ENCODE assay signal across 10 cellular contexts in the genomic region with DNA sequence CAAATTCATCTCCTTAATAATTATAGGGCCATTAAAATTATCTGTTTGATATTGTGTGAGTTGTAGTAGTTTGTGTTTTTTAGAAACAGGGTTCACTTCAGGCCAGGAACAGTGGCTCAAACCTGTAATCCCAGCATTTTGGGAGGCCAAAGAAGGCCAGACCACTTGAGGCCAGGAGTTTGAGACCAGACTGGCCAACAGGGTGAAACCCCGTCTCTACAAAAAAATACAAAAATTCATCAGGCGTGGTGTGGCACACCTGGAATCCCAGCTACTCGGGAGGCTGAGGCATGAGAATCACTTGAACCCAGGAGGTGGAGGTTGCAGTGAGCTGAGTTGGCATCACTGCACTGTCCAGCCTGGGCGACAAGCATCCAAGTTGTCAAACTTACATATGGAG.
"Had no signal": no experiment of that assay in that cellular context is flagged by ENCODE, and none has a peak within 500 bp of the region (broad histone marks: within the 10 kb centered on the region; RNA-seq: fewer than 3 reads in every experiment).

No MANE protein-coding gene starts in this region.

- H3K4me1 ChIP-seq: HAP-1 had no signal

- ATAC-seq: GM23338 had no signal

- H3K27ac ChIP-seq: GM23248 had no signal

- FAIRE-seq: H1, H54 had no signal

- DNase-seq: GM23248, GOT3, H7, H9, HCEC 1CT, HFFc6 had no signal

- H3K9ac ChIP-seq: GM23248 had no signal

- H3K9me3 ChIP-seq: HAP-1 had no signal

- H3K4me2 ChIP-seq: GM23338 had no signal

- H3K4me3 ChIP-seq: GM23248, GM23338, HAP-1 had no signal

- H3K9me3 Mint-ChIP-seq: GM23338, H9, HFFc6 had no signal

- H3K4me3 Mint-ChIP-seq: GM23338, H9, HFFc6 had no signal

- H2AFZ ChIP-seq: GM23248, GM23338 had no signal

- H3K27ac Mint-ChIP-seq: GM23338, HFFc6 had no signal

- H3K4me1 Mint-ChIP-seq: GM23338, H9 had no signal
